ENCODE assay signal across 1 cellular context in genomic region chr9:129474740-129475404, GRCh38.
TF ChIP-seq lines count a peak whose summit lies in the region.

No MANE protein-coding gene starts in this region.

TF ChIP-seq in H1, 55 proteins besides CTCF, POLR2A, EP300 and RAD21:
- no peak for TF ChIP-seq CEBPB (IDR thresholded peaks at IDR 0.05; ENCODE audit: low read depth, low read length)
- TF ChIP-seq GTF2F1 (IDR thresholded peaks at IDR 0.05; ENCODE audit: borderline replicate concordance, low read depth, low read length): no peak
- TF ChIP-seq KDM1A (IDR thresholded peaks at IDR 0.05; ENCODE audit: borderline replicate concordance, low read length): no peak
TF ChIP-seq in H1: peak in this region for 0.
